5 cellular contexts compared by ENCODE assay signal in the genomic region with DNA sequence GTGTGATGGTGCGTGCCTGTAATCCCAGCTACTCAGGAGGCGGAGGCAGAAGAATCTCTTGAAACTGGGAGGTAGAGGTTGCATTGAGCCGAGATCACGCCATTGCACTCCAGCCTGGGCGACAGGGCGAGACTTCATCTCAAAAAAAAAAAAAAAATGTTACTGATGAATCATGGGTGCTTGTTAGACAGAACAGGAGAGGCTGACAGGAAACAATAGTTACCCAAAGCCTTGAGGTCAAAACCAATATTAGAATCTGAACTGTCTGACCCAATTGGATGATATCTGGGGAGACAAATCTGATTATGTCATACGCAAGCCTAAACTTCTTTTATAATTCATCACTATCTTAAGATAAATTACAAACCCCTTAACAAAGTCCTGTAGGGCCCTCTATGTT.
"Had no signal": no experiment of that assay in that cellular context is flagged by ENCODE, and none has a peak within 500 bp of the region (broad histone marks: within the 10 kb centered on the region; RNA-seq: fewer than 3 reads in every experiment).

No MANE protein-coding gene starts in this region.

- H3K27ac ChIP-seq: HL-60 had no signal

- H3K4me3 Mint-ChIP-seq: IgD-negative memory B cell had no signal

- H3K4me3 ChIP-seq: K562 had no signal

- DNase-seq: IMR-90 had no signal

- ATAC-seq: HepG2, K562 had no signal

- H3K36me3 Mint-ChIP-seq: IgD-negative memory B cell had no signal
